In the genomic region with DNA sequence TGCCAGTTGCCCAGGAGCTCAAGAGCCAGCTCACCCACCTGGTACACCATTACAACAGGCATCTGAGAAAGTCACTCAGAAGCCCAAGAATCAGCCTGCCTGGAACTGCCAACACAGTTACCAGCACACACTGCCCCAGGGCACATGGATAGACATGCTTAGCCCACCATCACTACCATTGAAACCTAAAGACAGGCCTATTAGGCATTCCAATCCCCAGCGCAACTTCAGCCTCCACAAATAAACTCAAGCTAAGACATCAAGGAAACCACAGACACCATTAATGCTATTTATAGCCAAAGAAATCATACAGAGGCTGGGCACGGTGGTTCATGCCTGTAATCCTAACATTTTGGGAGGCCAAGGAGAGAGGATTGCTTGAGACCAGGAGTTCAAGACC, we compare ENCODE assay signal across 19 cellular contexts. TPM values are rescaled to one million over a fixed set of nuclear protein-coding genes. Genes with fewer than 3 reads are reported as not detected.
A peak's percentile ranks its signal among the peaks of the same experiment; 100 is the strongest.
DNase-seq lines count a peak whose midpoint lies in the region; ATAC-seq, FAIRE-seq and TF ChIP-seq lines count a peak whose summit lies in the region.
"Had no signal": no experiment of that assay in that cellular context is flagged by ENCODE, and none has a peak within 500 bp of the region (broad histone marks: within the 10 kb centered on the region; RNA-seq: fewer than 3 reads in every experiment).

No MANE protein-coding gene starts in this region.

- TF ChIP-seq RAD21 in IMR-90 (IDR thresholded peaks at IDR 0.05; ENCODE audit: low read length) = no peak
- no peak for TF ChIP-seq RAD21 in GM12878 (IDR thresholded peaks at IDR 0.05; ENCODE audit: insufficient read depth, low read depth, low read length)

- no peak overlapping the region for H4K91ac ChIP-seq in IMR-90 (ENCODE audit: insufficient read depth, low read depth, low read length)

- no peaks in the 10 kb centered on the region; the same call in 1 of the 2 replicates for H3K36me3 ChIP-seq in IMR-90 (ENCODE audit: control insufficient read depth, insufficient read depth, low read length)
- no peaks in the 10 kb centered on the region for H3K36me3 ChIP-seq in GM12878 (ENCODE audit: control insufficient read depth in 2 of 2, insufficient read depth in 2 of 2, low read length in 1 of 2)
- H3K36me3 ChIP-seq: colonic mucosa, left lung, neutrophil had no signal

- peaks cover 25% of the 10 kb centered on the region for H3K4me1 Mint-ChIP-seq in activated CD4-positive, alpha-beta T cell treated with anti-CD3 and anti-CD28 coated beads, Interleukin-2, amount 10 ng/mL, durations not matched to agents 7 days and 5 days
- peaks cover 22% of the 10 kb centered on the region for H3K4me1 Mint-ChIP-seq in progenitor cell of endocrine pancreas (ENCODE audit: low read depth)

- H2BK5ac ChIP-seq in IMR-90 (ENCODE audit: low read depth, low read length, poor library complexity, severe bottlenecking) = no peak overlapping the region

- H3K14ac ChIP-seq in IMR-90 (replicated peaks; ENCODE audit: low read depth, low read length) = no peak overlapping the region

- H3K9me3 Mint-ChIP-seq in activated CD4-positive, alpha-beta T cell treated with anti-CD3 and anti-CD28 coated beads, Interleukin-2, amount 10 ng/mL, durations not matched to agents 7 days and 5 days = peaks cover 4% of the 10 kb centered on the region
- peaks cover 19% of the 10 kb centered on the region for H3K9me3 Mint-ChIP-seq in progenitor cell of endocrine pancreas (ENCODE audit: low read depth)

- dilution Hi-C loops in IMR-90 (cut with HindIII; ENCODE audit: low sequenced_read_pairs, unreplicated experiment) = no loop called here

- H2BK15ac ChIP-seq in IMR-90 (ENCODE audit: low read depth, low read length) = no peak overlapping the region

- H3K4me3 Mint-ChIP-seq in activated CD4-positive, alpha-beta T cell treated with anti-CD3 and anti-CD28 coated beads, Interleukin-2, amount 10 ng/mL, durations not matched to agents 7 days and 5 days = no peak overlapping the region
- no peak overlapping the region for H3K4me3 Mint-ChIP-seq in progenitor cell of endocrine pancreas (ENCODE audit: low read depth)

- CTCF ChIA-PET in activated CD4-positive, alpha-beta T cell treated with anti-CD3 and anti-CD28 coated beads, Interleukin-2, amount 10 ng/mL, durations not matched to agents 7 days and 5 days (lab: Charles Lee) = no interaction called here
- CTCF ChIA-PET in IMR-90 (lab: Yijun Ruan, JAX) (no interaction called here), GM12878 (lab: Yijun Ruan, JAX) (no interaction called here)

- no peak for DNase-seq in activated CD4-positive, alpha-beta T cell treated with anti-CD3 and anti-CD28 coated beads, Interleukin-2, amount 10 ng/mL, durations not matched to agents 7 days and 5 days
- no peak for DNase-seq in activated CD4-positive, alpha-beta T cell treated with anti-CD3 and anti-CD28 coated beads, Interleukin-2, amount 50 U/mL, for 48 hours
- DNase-seq in IMR-90 = peak; percentile 4
- DNase-seq in GM12878 (ENCODE audit: low read depth, low spot score) = no peak
- DNase-seq in progenitor cell of endocrine pancreas (ENCODE audit: low spot score, unreplicated experiment) = no peak
- DNase-seq in central memory CD4-positive, alpha-beta T cell = no peak
- DNase-seq in OCI-M1 (lab: John Stamatoyannopoulos, UW) = no peak
- DNase-seq: activated CD8-positive, alpha-beta memory T cell treated with anti-CD3 and anti-CD28 coated beads, Interleukin-2, amount 50 U/mL, for 48 hours; colonic mucosa; Karpas-422; left lung; NCI-H2081 treated with DMSO at 0.1 percent for 48 hours; SHP77 treated with DMSO at 0.1 percent for 48 hours; small intestine had no signal

- peak overlapping the region; percentile 46 for H3K27ac Mint-ChIP-seq in activated CD4-positive, alpha-beta T cell treated with anti-CD3 and anti-CD28 coated beads, Interleukin-2, amount 10 ng/mL, durations not matched to agents 7 days and 5 days
- H3K27ac Mint-ChIP-seq in progenitor cell of endocrine pancreas = peak overlapping the region; percentile 56

- no peak overlapping the region for H3K4ac ChIP-seq in IMR-90 (ENCODE audit: low read depth, low read length)

- H2AFZ ChIP-seq in IMR-90 (replicated peaks; ENCODE audit: low read length, poor library complexity) = no peak overlapping the region
- no peak overlapping the region for H2AFZ ChIP-seq in GM12878 (ENCODE audit: control insufficient read depth, low read depth, low read length)

- H3K27me3 ChIP-seq in IMR-90 (ENCODE audit: control insufficient read depth, insufficient read depth, low read length) (no peaks in the 10 kb centered on the region), GM12878 (replicated peaks in 1 of 2; ENCODE audit: control insufficient read depth in 2 of 2, insufficient read depth in 2 of 2, low read length in 1 of 2) (no peaks in the 10 kb centered on the region)
- H3K27me3 ChIP-seq: colonic mucosa, left lung, neutrophil had no signal

- WGBS in IMR-90 (ENCODE audit: extremely low coverage in 2 of 2, insufficient read length in 1 of 2), 2 experiments = no CpG with 5 or more reads among the region's 2 CpGs
- 46% methylated on average over 2 of the region's 2 CpGs for WGBS in GM12878 (ENCODE audit: insufficient coverage, insufficient replicate concordance, low lambda C conversion rate, missing lambda C conversion rate)

- H3K4me2 ChIP-seq in IMR-90 (ENCODE audit: low read depth, low read length) (no peak overlapping the region), GM12878 (ENCODE audit: control insufficient read depth, insufficient read depth) (no peak overlapping the region)

- no peak overlapping the region for H2AK9ac ChIP-seq in IMR-90 (replicated peaks; ENCODE audit: low read depth, low read length, poor library complexity)

- no peak overlapping the region for H2BK120ac ChIP-seq in IMR-90 (ENCODE audit: low read depth, low read length)

- in situ Hi-C loops in IMR-90 (cut with MboI; ENCODE audit: low sequenced_read_pairs) (no loop called here), GM12878 (cut with MboI) (no loop called here)

- H3K9me1 ChIP-seq in IMR-90 (ENCODE audit: insufficient read depth, low read length) = peaks cover 5% of the 10 kb centered on the region; the same call in 1 of the 2 replicates

- peaks cover 29% of the 10 kb centered on the region for H3K79me2 ChIP-seq in GM12878 (ENCODE audit: control insufficient read depth, insufficient read depth, low read length)

- no peak overlapping the region for H3K23ac ChIP-seq in IMR-90 (ENCODE audit: low read depth, low read length)

- SMC1A ChIA-PET in GM12878 (lab: Charles Lee; ENCODE audit: uncharacterized antibody, unreplicated experiment) = no interaction called here

- H4K5ac ChIP-seq in IMR-90 (ENCODE audit: low read depth, low read length) = no peak overlapping the region

- H3K4me3 ChIP-seq in IMR-90 (ENCODE audit: insufficient read depth, low read depth, low read length) (no peak overlapping the region), GM12878 (no peak overlapping the region)
- H3K4me3 ChIP-seq: colonic mucosa, left lung had no signal

- TF ChIP-seq CTCF in IMR-90 (conservative IDR thresholded peaks at IDR 0.05; ENCODE audit: low read depth, low read length) (no peak), GM12878 (IDR thresholded peaks at IDR 0.05 in 2 of 3, conservative IDR thresholded peaks at IDR 0.05 in 1 of 3; ENCODE audit: control insufficient read depth in 2 of 3, extremely low read depth in 1 of 3, insufficient read depth in 1 of 3, low read depth in 3 of 3, low read length in 3 of 3) (no peak), progenitor cell of endocrine pancreas (IDR thresholded peaks at IDR 0.05; ENCODE audit: unreplicated experiment) (no peak)

- FAIRE-seq in GM12878 (lab: Jason Lieb, UNC) = no peak
- FAIRE-seq: D721Med, small intestine had no signal

- no peaks in the 10 kb centered on the region for H3K4me1 ChIP-seq in IMR-90 (ENCODE audit: control insufficient read depth, insufficient read depth, low read length)
- no peaks in the 10 kb centered on the region for H3K4me1 ChIP-seq in GM12878 (ENCODE audit: control insufficient read depth, insufficient read depth, low read length)
- H3K4me1 ChIP-seq: colonic mucosa had no signal

- H3K27me3 Mint-ChIP-seq in activated CD4-positive, alpha-beta T cell treated with anti-CD3 and anti-CD28 coated beads, Interleukin-2, amount 10 ng/mL, durations not matched to agents 7 days and 5 days = no peaks in the 10 kb centered on the region
- H3K27me3 Mint-ChIP-seq in progenitor cell of endocrine pancreas = no peaks in the 10 kb centered on the region

- H3K9me3 ChIP-seq in IMR-90 (ENCODE audit: control insufficient read depth, insufficient read depth, low read length) (no peaks in the 10 kb centered on the region), GM12878 (replicated peaks; ENCODE audit: control insufficient read depth, insufficient read depth, low read length) (no peaks in the 10 kb centered on the region; the same call in 2 of the 3 replicates)
- H3K9me3 ChIP-seq: colonic mucosa, left lung, neutrophil had no signal

- no peak for TF ChIP-seq POLR2A in IMR-90 (IDR thresholded peaks at IDR 0.05; ENCODE audit: low read depth, low read length)
- no peak for TF ChIP-seq POLR2A in GM12878 (IDR thresholded peaks at IDR 0.05; ENCODE audit: low read depth, low read length)

- no peak overlapping the region for H3K9ac ChIP-seq in IMR-90 (ENCODE audit: low read depth, low read length)
- H3K9ac ChIP-seq in GM12878 (ENCODE audit: control insufficient read depth, insufficient read depth, low read length) = no peak overlapping the region

- H3K27ac ChIP-seq in IMR-90 (ENCODE audit: insufficient read depth, low read length) (no peak overlapping the region), GM12878 (ENCODE audit: control insufficient read depth, insufficient read depth) (no peak overlapping the region)
- H3K27ac ChIP-seq: colonic mucosa, HL-60, left lung, neutrophil had no signal

- TF ChIP-seq EP300 in GM12878 (IDR thresholded peaks at IDR 0.05; ENCODE audit: borderline replicate concordance in 1 of 2, control insufficient read depth in 1 of 2, low read depth in 2 of 2, low read length in 2 of 2) = no peak

- H2BK20ac ChIP-seq in IMR-90 (ENCODE audit: low read depth, low read length) = no peak overlapping the region

- no peak for ATAC-seq in IMR-90 (ENCODE audit: low read depth)
- peak; percentile 16; the same call in 1 of the 3 replicates for ATAC-seq in GM12878
- ATAC-seq in HG03045 (IDR thresholded peaks at IDR 0.05; ENCODE audit: unreplicated experiment) = no peak
- ATAC-seq: HCT116 had no signal

- intact Hi-C loops in IMR-90 (cut with micrococcal nuclease) = no loop called here
- intact Hi-C loops in GM12878 (cut with micrococcal nuclease; ENCODE audit: unreplicated experiment) = no loop called here

- RAD21 ChIA-PET in GM12878 (lab: Charles Lee; ENCODE audit: unreplicated experiment) = no interaction called here

- POLR2A ChIA-PET in activated CD4-positive, alpha-beta T cell treated with anti-CD3 and anti-CD28 coated beads, Interleukin-2, amount 10 ng/mL, durations not matched to agents 7 days and 5 days (lab: Charles Lee) = no interaction called here
- POLR2A ChIA-PET in IMR-90 (lab: Charles Lee; ENCODE audit: unreplicated experiment) (no interaction called here), GM12878 (lab: Charles Lee) (interaction anchor here (0.6 kb wide), 1 partner anchor 357 kb away, joined by 6 read pairs; no protein-coding TSS in a partner anchor)

- peaks cover 9% of the 10 kb centered on the region for H3K36me3 Mint-ChIP-seq in activated CD4-positive, alpha-beta T cell treated with anti-CD3 and anti-CD28 coated beads, Interleukin-2, amount 10 ng/mL, durations not matched to agents 7 days and 5 days (ENCODE audit: low read depth)
- peaks cover 4% of the 10 kb centered on the region for H3K36me3 Mint-ChIP-seq in progenitor cell of endocrine pancreas (ENCODE audit: insufficient read depth)

- no peak overlapping the region for H2AK5ac ChIP-seq in IMR-90 (ENCODE audit: low read depth, low read length)

- H3K56ac ChIP-seq in IMR-90 (ENCODE audit: extremely low read depth, insufficient read depth, low read length) = no peak overlapping the region

- no peak overlapping the region for H4K8ac ChIP-seq in IMR-90 (ENCODE audit: low read depth in 2 of 2, low read length in 2 of 2)

- no peak overlapping the region for H3K18ac ChIP-seq in IMR-90 (ENCODE audit: low read depth, low read length)

- peaks cover 3 to 29% of the 10 kb centered on the region in 2 experiments; a peak in 3 of 4 replicates for H3K79me1 ChIP-seq in IMR-90 (ENCODE audit: low read depth in 1 of 2, low read length in 2 of 2)

- peaks cover 50% of the 10 kb centered on the region for H4K20me1 ChIP-seq in IMR-90 (ENCODE audit: insufficient read depth, low read length)
- H4K20me1 ChIP-seq in GM12878 (ENCODE audit: control insufficient read depth, insufficient read depth) = no peaks in the 10 kb centered on the region

- BruUV-seq in IMR-90 (replicated peaks; lab: Mats Ljungman, UMichigan) (no TSS peak), GM12878 (replicated peaks; lab: Mats Ljungman, UMichigan) (no TSS peak)

RNA-seq across cellular contexts. Expression of a gene that starts 42.3 kb away (rescaled TPM):
- 10 to 100 TPM; 66.4 to 70.9 TPM for total RNA-seq in activated CD4-positive, alpha-beta T cell treated with anti-CD3 and anti-CD28 coated beads, Interleukin-2, amount 10 ng/mL, durations not matched to agents 7 days and 5 days
- total RNA-seq in IMR-90 (2012; rRNA removed) (73.8 and 96.1 TPM in 2 replicates), GM12878 (2014; rRNA removed) (45.7 and 54.3 TPM in 2 replicates), GM12878 (2014; rRNA removed; fragmentation: Illumina TruSeq; extraction: Trizol) (44.6 and 51.8 TPM in 2 replicates), GM12878 (2021) (49.9 and 51.9 TPM in 2 replicates), progenitor cell of endocrine pancreas (153 and 167 TPM in 2 replicates)
- polyA plus RNA-seq in IMR-90 (2012; rRNA removed) (20.3 and 20.7 TPM in 2 replicates), GM12878 (2011; rRNA removed) (59.4 and 85.8 TPM in 2 replicates), GM12878 (2014; fragmentation: Illumina TruSeq; extraction: Trizol) (41.8 and 57.0 TPM in 2 replicates), GM12878 (2014; fragmentation: Nextera tagmentation; extraction: Ambion mirVana) (10 to 100 TPM; 19.4 to 37.9 TPM), GM12878 (2014; rRNA removed) (36.5 and 38.3 TPM in 2 replicates), GM12878 (2016; fragmentation: Nextera tagmentation; extraction: Ambion mirVana) (10 to 100 TPM; 70.9 to 73.8 TPM)
- 3.5 and 4.6 TPM in 2 replicates for polyA plus RNA-seq in IMR-90 (2012; cell fraction: cytosol; rRNA removed)
- polyA plus RNA-seq in IMR-90 (2012; cell fraction: nucleus; rRNA removed; ENCODE audit: low replicate concordance) = 9.4 and 68.7 TPM in 2 replicates
- 356 and 358 TPM in 2 replicates for total RNA-seq in GM12878 (2013; cell fraction: nucleolus; rRNA removed)
- polyA plus RNA-seq in GM12878 (2011; ENCODE audit: low read depth) = 15.5 TPM
- 23.5 and 28.4 TPM in 2 replicates for polyA plus RNA-seq in GM12878 (2011; cell fraction: cytosol; rRNA removed)
- polyA plus RNA-seq in GM12878 (2011; cell fraction: nucleus; rRNA removed) = 98.2 and 111 TPM in 2 replicates
- polyA plus RNA-seq in GM12878 (2012) = 32.8 and 36.7 TPM in 2 replicates
- 60.5 and 69.4 TPM in 2 replicates for polyA minus RNA-seq in GM12878 (2011; rRNA and poly(A)+ RNA removed)
- 18.4 and 23.7 TPM in 2 replicates for polyA minus RNA-seq in GM12878 (2011; cell fraction: cytosol; rRNA and poly(A)+ RNA removed)
- polyA minus RNA-seq in GM12878 (2011; cell fraction: nucleus; rRNA and poly(A)+ RNA removed) = 103 and 158 TPM in 2 replicates
